ENCODE assay signal across 1 cellular context in genomic region chr6:82247634-82248232, GRCh38.
TF ChIP-seq lines count a peak whose summit lies in the region.

Gene IBTK, minus strand, starts transcription at chr6:82247744. Its CDS starts 7,258 bp downstream, at chr6:82240486.

TF ChIP-seq in K562, 482 proteins besides CTCF, POLR2A, EP300 and RAD21 (continued from another document and continues in another):
- TF ChIP-seq ATF1 (CRISPR knock-in tag; IDR thresholded peaks at IDR 0.05) (no peak), ATF1 (tag; IDR thresholded peaks at IDR 0.05) (peak; percentile 78), PHF20 (IDR thresholded peaks at IDR 0.05; ENCODE audit: partially characterized antibody) (no peak), NCOA6 (IDR thresholded peaks at IDR 0.05) (no peak), CXXC5 (CRISPR knock-in tag; IDR thresholded peaks at IDR 0.05) (peak; percentile 80), ZKSCAN8 (CRISPR knock-in tag; IDR thresholded peaks at IDR 0.05) (no peak), BCLAF1 (IDR thresholded peaks at IDR 0.05; ENCODE audit: borderline replicate concordance in 1 of 2, control insufficient read depth in 1 of 2, low read depth in 2 of 2, low read length in 1 of 2) (no peak), PBX2 (CRISPR knock-in tag; IDR thresholded peaks at IDR 0.05; ENCODE audit: low read depth) (no peak), PBX2 (tag; conservative IDR thresholded peaks at IDR 0.05; ENCODE audit: low read depth) (no peak), ZNF586 (CRISPR knock-in tag; conservative IDR thresholded peaks at IDR 0.05) (no peak), ATF4 (CRISPR knock-in tag; IDR thresholded peaks at IDR 0.05) (no peak), ARID2 (IDR thresholded peaks at IDR 0.05) (no peak), SOX6 (IDR thresholded peaks at IDR 0.05) (no peak), CCAR2 (IDR thresholded peaks at IDR 0.05; ENCODE audit: low read depth, low read length) (no peak), RREB1 (CRISPR knock-in tag; IDR thresholded peaks at IDR 0.05) (no peak), SMAD1 (IDR thresholded peaks at IDR 0.05; ENCODE audit: low read depth, low read length, partially characterized antibody) (no peak), ETV6 (IDR thresholded peaks at IDR 0.05; ENCODE audit: borderline replicate concordance in 1 of 2, low read depth in 2 of 2, low read length in 1 of 2) (no peak), ETV6 (CRISPR knock-in tag; IDR thresholded peaks at IDR 0.05; ENCODE audit: borderline replicate concordance) (no peak), MAFG (tag; conservative IDR thresholded peaks at IDR 0.05) (0 out of 2 replicates have a peak, but pooled peaks have one; percentile 22), MAZ (CRISPR knock-in tag; conservative IDR thresholded peaks at IDR 0.05 in 1 of 2, IDR thresholded peaks at IDR 0.05 in 1 of 2) (peak in 1 of 2 experiments; percentile 10; a peak in 1 of 4 replicates), ZNF354B (CRISPR knock-in tag; IDR thresholded peaks at IDR 0.05) (no peak), ZNF280A (IDR thresholded peaks at IDR 0.05; ENCODE audit: low read depth, partially characterized antibody) (no peak), ZNF316 (IDR thresholded peaks at IDR 0.05) (no peak), ILK (tag; IDR thresholded peaks at IDR 0.05; ENCODE audit: borderline replicate concordance, low read depth) (no peak), YY1 (IDR thresholded peaks at IDR 0.05; ENCODE audit: borderline replicate concordance in 1 of 3, control insufficient read depth in 1 of 3, extremely low read depth in 1 of 3, insufficient read depth in 3 of 3, insufficient read length in 1 of 3, insufficient replicate concordance in 2 of 3, low read depth in 1 of 3, low read length in 2 of 3) (peak; percentile 23 to 93 (median 88)), MYC (IDR thresholded peaks at IDR 0.05; ENCODE audit: low read depth, low read length) (peak; percentile 78), MYC (CRISPR knock-in tag; IDR thresholded peaks at IDR 0.05; ENCODE audit: borderline replicate concordance, low read depth) (0 out of 2 replicates have a peak, but pooled peaks have one; percentile 44), ZNF561 (CRISPR knock-in tag; conservative IDR thresholded peaks at IDR 0.05) (no peak), KLF1 (tag; IDR thresholded peaks at IDR 0.05) (no peak), ZNF699 (CRISPR knock-in tag; IDR thresholded peaks at IDR 0.05; ENCODE audit: insufficient replicate concordance) (no peak), ZHX1 (conservative IDR thresholded peaks at IDR 0.05; ENCODE audit: low read length) (no peak), POLR2AphosphoS5 (IDR thresholded peaks at IDR 0.05; ENCODE audit: control insufficient read depth, insufficient read depth, low read depth, low read length) (peak; percentile 67), HNRNPL (IDR thresholded peaks at IDR 0.05; ENCODE audit: low read depth, low read length) (peak; percentile 23; the same call in 1 of the 2 replicates), FOXK2 (conservative IDR thresholded peaks at IDR 0.05 in 1 of 2, IDR thresholded peaks at IDR 0.05 in 1 of 2; ENCODE audit: low read depth in 2 of 2) (0 out of 4 replicates have a peak, but pooled peaks of 1 of the 2 experiments have one; percentile 13), SP1 (CRISPR knock-in tag; IDR thresholded peaks at IDR 0.05) (peak; percentile 52), ETS2 (tag; IDR thresholded peaks at IDR 0.05; ENCODE audit: borderline replicate concordance, poor library complexity, severe bottlenecking) (no peak), NR2C1 (IDR thresholded peaks at IDR 0.05) (peak; percentile 84), NR2C1 (tag; IDR thresholded peaks at IDR 0.05) (peak; percentile 92), SETDB1 (IDR thresholded peaks at IDR 0.05; ENCODE audit: low read length) (no peak), ELK1 (CRISPR knock-in tag; IDR thresholded peaks at IDR 0.05) (no peak), FIP1L1 (IDR thresholded peaks at IDR 0.05; ENCODE audit: low read depth, low read length, poor library complexity, severe bottlenecking) (peak; percentile 19), NCOA2 (IDR thresholded peaks at IDR 0.05; ENCODE audit: partially characterized antibody in 2 of 2) (no peak), TAF7 (tag; IDR thresholded peaks at IDR 0.05) (0 out of 2 replicates have a peak, but pooled peaks have one; percentile 65), ZFPM2 (CRISPR knock-in tag; IDR thresholded peaks at IDR 0.05) (no peak), CBX5 (IDR thresholded peaks at IDR 0.05; ENCODE audit: borderline replicate concordance, low read depth) (no peak), HBP1 (CRISPR knock-in tag; IDR thresholded peaks at IDR 0.05) (no peak)
